ENCODE assay signal across 11 cellular contexts in genomic region chr1:21397813-21398188, GRCh38. TPM values are rescaled to one million over a fixed set of nuclear protein-coding genes. Genes with fewer than 3 reads are reported as not detected.
DNase-seq lines count a peak whose midpoint lies in the region; ATAC-seq, FAIRE-seq and TF ChIP-seq lines count a peak whose summit lies in the region.
"Had no signal": no experiment of that assay in that cellular context is flagged by ENCODE, and none has a peak within 500 bp of the region (broad histone marks: within the 10 kb centered on the region; RNA-seq: fewer than 3 reads in every experiment).

No MANE protein-coding gene starts in this region.

- no peaks in the 10 kb centered on the region for H3K27me3 ChIP-seq in SK-N-SH (ENCODE audit: insufficient read depth)

- no peak overlapping the region for H3K4me2 ChIP-seq in SK-N-SH

- POLR2A ChIA-PET in SK-N-SH (lab: Yijun Ruan, JAX): no interaction called here

- TF ChIP-seq CTCF in SK-N-SH (IDR thresholded peaks at IDR 0.05): no peak

- peak; percentile 48 for FAIRE-seq in GM18507 (lab: Jason Lieb, UNC)

- H3K79me2 ChIP-seq in SK-N-SH (ENCODE audit: insufficient read depth): no peaks in the 10 kb centered on the region

- H3K4me3 ChIP-seq in SK-N-SH (ENCODE audit: low read depth in 2 of 2, low read length in 1 of 2): no peak overlapping the region

- no peak for DNase-seq in GM18507 (ENCODE audit: extremely low spot score, insufficient read length, low read depth)
- peak; percentile 50 for DNase-seq in RPMI8226
- peak; percentile 9 for DNase-seq in dermis blood vessel endothelial cell
- peak; percentile 41 for DNase-seq in stimulated activated CD4-positive, alpha-beta T cell treated with anti-CD3 and anti-CD28 coated beads, Interleukin-15, amount 100 ng/mL, for 24 hours
- DNase-seq in SK-N-SH: no peak
- no peak for DNase-seq in mucosa of gallbladder (ENCODE audit: low spot score)
- DNase-seq in GM03348 (ENCODE audit: low spot score): no peak
- DNase-seq: cortex of kidney, kidney glomerular epithelial cell, WERI-Rb-1 had no signal

- H3K9ac ChIP-seq in SK-N-SH: no peak overlapping the region

- CTCF ChIA-PET in SK-N-SH (lab: Yijun Ruan, JAX): no interaction called here

- no peak overlapping the region for H2AFZ ChIP-seq in SK-N-SH (ENCODE audit: low read depth)

- no peaks in the 10 kb centered on the region for H3F3A ChIP-seq in SK-N-SH (replicated peaks; ENCODE audit: insufficient read depth)

- no peaks in the 10 kb centered on the region for H4K20me1 ChIP-seq in SK-N-SH (ENCODE audit: insufficient read depth)

- H3K36me3 ChIP-seq in SK-N-SH (replicated peaks in 1 of 2; ENCODE audit: control insufficient read depth in 1 of 2, insufficient read depth in 2 of 2, low read length in 1 of 2): no peaks in the 10 kb centered on the region
- H3K36me3 ChIP-seq: WERI-Rb-1 had no signal

- H3K4me1 ChIP-seq in SK-N-SH (ENCODE audit: control insufficient read depth in 1 of 2, insufficient read depth in 2 of 2, low read depth in 1 of 2, low read length in 1 of 2): no peaks in the 10 kb centered on the region

- 92% methylated on average over 11 of the region's 15 CpGs for WGBS in SK-N-SH (ENCODE audit: low lambda C conversion rate)

- no peaks in the 10 kb centered on the region for H3K9me3 ChIP-seq in SK-N-SH

- no peak for ATAC-seq in HG03045 (IDR thresholded peaks at IDR 0.05; ENCODE audit: unreplicated experiment)

- no peak overlapping the region for H3K27ac ChIP-seq in SK-N-SH (ENCODE audit: low read depth in 2 of 2, low read length in 1 of 2)
- H3K27ac ChIP-seq: WERI-Rb-1 had no signal

- no peaks in the 10 kb centered on the region for H3K9me2 ChIP-seq in SK-N-SH

- no peak for TF ChIP-seq RAD21 in SK-N-SH (IDR thresholded peaks at IDR 0.05; ENCODE audit: low read length)

- no peak for TF ChIP-seq EP300 in SK-N-SH (IDR thresholded peaks at IDR 0.05; ENCODE audit: borderline replicate concordance in 1 of 2, low read depth in 1 of 2, low read length in 1 of 2)

TF ChIP-seq in SK-N-SH, 30 proteins besides CTCF, POLR2A, EP300 and RAD21:
- TF ChIP-seq ZBTB33 (IDR thresholded peaks at IDR 0.05; ENCODE audit: borderline replicate concordance, low read depth): no peak
- TF ChIP-seq TEAD4 (IDR thresholded peaks at IDR 0.05; ENCODE audit: borderline replicate concordance, insufficient read depth): no peak
- TF ChIP-seq ELF1 (IDR thresholded peaks at IDR 0.05): no peak
- no peak for TF ChIP-seq SMC3 (IDR thresholded peaks at IDR 0.05; ENCODE audit: low read depth, low read length)
TF ChIP-seq in SK-N-SH: peak in this region for 0.

RNA-seq across cellular contexts. Expression of gene NBPF3, which starts 42.1 kb away (rescaled TPM):
- 1.4 and 6.6 TPM in 2 replicates for total RNA-seq in dermis blood vessel endothelial cell
- polyA plus RNA-seq in SK-N-SH (2012; rRNA removed): 6.4 and 8.7 TPM in 2 replicates
- polyA plus RNA-seq in SK-N-SH (2012; cell fraction: cytosol; rRNA removed): 5.4 and 6.7 TPM in 2 replicates
- polyA plus RNA-seq in SK-N-SH (2012; cell fraction: nucleus; rRNA removed): 13.0 and 19.0 TPM in 2 replicates
- 16.4 TPM for total RNA-seq in mucosa of gallbladder

Comparison
In these comparisons a context has a peak if more than half of its experiments do, and no peak if none do; other contexts are left out.
1. DNase-seq: peak in RPMI8226 (single experiment), dermis blood vessel endothelial cell (single experiment) and stimulated activated CD4-positive, alpha-beta T cell treated with anti-CD3 and anti-CD28 coated beads, Interleukin-15, amount 100 ng/mL, for 24 hours (single experiment); none in GM18507 (single experiment), SK-N-SH (single experiment), mucosa of gallbladder (single experiment) and GM03348 (single experiment).